In genomic region chr13:26557051-26557392, GRCh38 we compare ENCODE assay signal across 8 cellular contexts. TPM values are rescaled to one million over a fixed set of nuclear protein-coding genes. Genes with fewer than 3 reads are reported as not detected.
A peak's percentile ranks its signal among the peaks of the same experiment; 100 is the strongest.
DNase-seq lines count a peak whose midpoint lies in the region; ATAC-seq and TF ChIP-seq lines count a peak whose summit lies in the region.

No MANE protein-coding gene starts in this region.

- no peak for DNase-seq in retinal pigment epithelial cell (ENCODE audit: low read depth)
- DNase-seq in HT-29 (ENCODE audit: low spot score): no peak
- no peak for DNase-seq in NCI-H1436 treated with DMSO at 0.1 percent for 48 hours (lab: John Stamatoyannopoulos, UW)
- no peak for DNase-seq in adrenal gland
- DNase-seq in COLO829 (ENCODE audit: low spot score): no peak

- peaks cover 30% of the 10 kb centered on the region for H3K4me1 ChIP-seq in HUES64 (ENCODE audit: insufficient read depth, low read length)
- H3K4me1 ChIP-seq in adrenal gland (replicated peaks in 1 of 2): peaks cover 15 to 17% of the 10 kb centered on the region in 2 donors

- H3K36me3 ChIP-seq in HUES64 (ENCODE audit: insufficient read depth, low read length) (no peaks in the 10 kb centered on the region), adrenal gland (replicated peaks in 1 of 2) (no peaks in the 10 kb centered on the region)

- H3K4me3 ChIP-seq in HUES64 (ENCODE audit: low read length): peak overlapping the region; percentile 61
- peak overlapping the region; percentile 63 for H3K4me3 ChIP-seq in retinal pigment epithelial cell (ENCODE audit: low read length)
- H3K4me3 ChIP-seq in adrenal gland: peak overlapping the region in 1 of 4 donors; percentile 97

- TF ChIP-seq POLR2A in adrenal gland (IDR thresholded peaks at IDR 0.05): no peak

- H3K27ac ChIP-seq in HUES64 (ENCODE audit: low read depth, low read length) (no peak overlapping the region), adrenal gland (peak overlapping the region in 1 of 5 donors; percentile 93)

- WGBS in HUES64: 0% methylated on average over 3 of the region's 3 CpGs
- WGBS in adrenal gland, 4 donors: 0 to 1% (median 0%) methylated on average over 3 of the region's 3 CpGs

- intact Hi-C loops in adrenal gland (cut with DNase I): no loop called here

- H3K9ac ChIP-seq in HUES64 (ENCODE audit: low read depth, low read length): no peak overlapping the region

- TF ChIP-seq CTCF in retinal pigment epithelial cell (conservative IDR thresholded peaks at IDR 0.05; ENCODE audit: low read depth, low read length): no peak
- peak in 1 of 6 experiments; percentile 13 for TF ChIP-seq CTCF in adrenal gland (IDR thresholded peaks at IDR 0.05)

- peak; percentile 21 for ATAC-seq in GM21528 (IDR thresholded peaks at IDR 0.05; ENCODE audit: low FRiP score, unreplicated experiment)
- ATAC-seq in esophagus mucosa: peak; percentile 50

- H3K27me3 ChIP-seq in HUES64 (ENCODE audit: insufficient read depth, low read length): peaks cover 27% of the 10 kb centered on the region
- no peaks in the 10 kb centered on the region for H3K27me3 ChIP-seq in adrenal gland

- peaks cover 10% of the 10 kb centered on the region; the same call in 1 of the 2 replicates for H3K9me3 ChIP-seq in HUES64 (ENCODE audit: insufficient read depth, low read depth, low read length)
- no peaks in the 10 kb centered on the region for H3K9me3 ChIP-seq in adrenal gland (replicated peaks in 1 of 3)

RNA-seq across cellular contexts. Expression of gene WASF3, which starts 0.5 kb away (rescaled TPM):
- polyA plus RNA-seq in HUES64 (2013, experiment 1 of 2): 19.6 TPM
- polyA plus RNA-seq in HUES64 (2013, experiment 2 of 2): 27.1 TPM
- total RNA-seq in esophagus mucosa (2.0 TPM), adrenal gland (10 to 100 TPM; 26.1 to 63.3 (median 41.1) TPM)
- total RNA-seq in HT-29 (2014; rRNA removed; shearing (Covaris generic)): not detected in 2 replicates
- polyA plus RNA-seq in adrenal gland: 10 to 100 TPM; 12.6 to 40.9 (median 18.1) TPM
